In the genomic region with DNA sequence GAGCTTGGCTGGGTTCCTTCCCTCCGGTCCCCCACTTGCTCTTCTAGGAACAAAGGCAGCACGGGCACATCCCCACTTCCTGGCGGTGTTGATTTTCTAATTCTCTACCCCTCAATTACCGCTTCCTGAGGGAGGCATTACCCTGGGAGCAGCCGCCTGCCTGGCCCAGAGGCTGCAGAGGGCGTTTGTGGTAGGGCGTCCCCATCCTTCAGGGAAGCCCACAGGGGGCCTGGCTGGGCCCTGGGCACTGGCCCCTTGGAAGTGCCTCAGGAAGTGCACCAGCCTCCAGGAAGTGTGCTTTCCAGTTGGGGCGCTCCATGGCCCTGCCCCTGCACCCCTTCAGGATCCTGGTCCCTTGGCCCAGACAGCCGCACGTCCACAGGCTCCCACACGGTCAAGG, we compare ENCODE assay signal across 18 cellular contexts. TPM values are rescaled to one million over a fixed set of nuclear protein-coding genes. Genes with fewer than 3 reads are reported as not detected.
A peak's percentile ranks its signal among the peaks of the same experiment; 100 is the strongest.
DNase-seq lines count a peak whose midpoint lies in the region; ATAC-seq, FAIRE-seq and TF ChIP-seq lines count a peak whose summit lies in the region.
"Had no signal": no experiment of that assay in that cellular context is flagged by ENCODE, and none has a peak within 500 bp of the region (broad histone marks: within the 10 kb centered on the region; RNA-seq: fewer than 3 reads in every experiment).

No MANE protein-coding gene starts in this region.

- no peak overlapping the region; the same call in 1 of the 2 replicates for H4K8ac ChIP-seq in H1 (ENCODE audit: extremely low read depth, insufficient read depth, low read length)

- no peak overlapping the region for H3K56ac ChIP-seq in H1 (replicated peaks; ENCODE audit: insufficient read length, low read depth, low read length)

- 70% methylated on average over 11 of the region's 11 CpGs; no CpG with 5 or more reads in 1 of the 2 experiments for WGBS in H1 (ENCODE audit: extremely low coverage in 1 of 2, insufficient coverage in 1 of 2, insufficient read length in 1 of 2, insufficient replicate concordance in 2 of 2, low coverage in 1 of 2, low lambda C conversion rate in 2 of 2, missing lambda C conversion rate in 1 of 2), 2 experiments

- no peak overlapping the region for H3K27ac Mint-ChIP-seq in GM23338
- H3K27ac Mint-ChIP-seq in HFFc6 = no peak overlapping the region
- H3K27ac Mint-ChIP-seq: CD4-positive, CD25-positive, alpha-beta regulatory T cell had no signal

- H3K23ac ChIP-seq in H1 (ENCODE audit: insufficient read length) = no peak overlapping the region

- H3K14ac ChIP-seq in H1 (ENCODE audit: insufficient read length) = no peak overlapping the region

- no peak; the same call in 2 of the 3 replicates for ATAC-seq in GM23338
- ATAC-seq: GM12878 had no signal

- no peak for TF ChIP-seq EP300 in H1 (IDR thresholded peaks at IDR 0.05; ENCODE audit: borderline replicate concordance in 1 of 2, low read depth in 2 of 2, low read length in 2 of 2)

- no peaks in the 10 kb centered on the region for H3K9me2 ChIP-seq in GM23338 (ENCODE audit: insufficient read depth)

- H3K9me3 Mint-ChIP-seq in GM23338 = peaks cover 2% of the 10 kb centered on the region; the same call in 2 of the 3 replicates
- H3K9me3 Mint-ChIP-seq in HFFc6 = peaks cover 2% of the 10 kb centered on the region

- H2BK5ac ChIP-seq in H1 (ENCODE audit: low read depth, low read length) = peak overlapping the region; percentile 73; the same call in 1 of the 2 replicates

- no peak for FAIRE-seq in H1 (lab: Jason Lieb, UNC)
- FAIRE-seq: GM12878, GM18507, H54 had no signal

- peak overlapping the region; percentile 48; the same call in 1 of the 2 replicates for H3K18ac ChIP-seq in H1 (ENCODE audit: extremely low read depth, low read length)

- TF ChIP-seq POLR2A in H1 (IDR thresholded peaks at IDR 0.05; ENCODE audit: control extremely low read depth in 1 of 2, low read depth in 2 of 2, low read length in 2 of 2) = no peak

- peaks cover 9% of the 10 kb centered on the region; the same call in 1 of the 2 replicates for H3F3A ChIP-seq in GM23338 (replicated peaks; ENCODE audit: low read depth)

- POLR2A ChIA-PET in H1 (lab: Charles Lee; ENCODE audit: partially characterized antibody) = interaction anchor here (1.0 kb wide), 1 partner anchor 21 kb away, joined by 3 read pairs; no protein-coding TSS in a partner anchor

- no peaks in the 10 kb centered on the region; the same call in 1 of the 3 replicates for H3K36me3 Mint-ChIP-seq in GM23338 (ENCODE audit: low read depth)
- peaks cover 2% of the 10 kb centered on the region for H3K36me3 Mint-ChIP-seq in HFFc6 (ENCODE audit: low read depth)
- H3K36me3 Mint-ChIP-seq: CD4-positive, CD25-positive, alpha-beta regulatory T cell had no signal

- 0 out of 22 replicates have a peak, but pooled peaks cover 0 to 5% (median 0%) of the 10 kb centered on the region in 11 experiments for H4K20me1 ChIP-seq in BLaER1 treated with 17β-estradiol and CSF1 and Interleukin-3, amounts not matched to agents 10 nM and 100 nM
- H4K20me1 ChIP-seq in GM23338 (replicated peaks; ENCODE audit: insufficient read depth) = no peaks in the 10 kb centered on the region
- H4K20me1 ChIP-seq in H1 (replicated peaks in 1 of 2; ENCODE audit: control insufficient read depth in 1 of 2, insufficient read depth in 2 of 2, low read length in 2 of 2) = peaks cover 0 to 3% of the 10 kb centered on the region in 2 experiments

- H3K4me3 ChIP-seq in BLaER1 treated with 17β-estradiol and CSF1 and Interleukin-3, amounts not matched to agents 10 nM and 100 nM = no peak overlapping the region
- H3K4me3 ChIP-seq in GM23338 (no peak overlapping the region), H1 (ENCODE audit: extremely low read depth in 1 of 4, insufficient read depth in 2 of 4, low read depth in 3 of 4, low read length in 4 of 4) (no peak overlapping the region)
- H3K4me3 ChIP-seq: GM12878 had no signal

- no peak overlapping the region for H2AK5ac ChIP-seq in H1 (ENCODE audit: low read depth, low read length)

- H2BK15ac ChIP-seq in H1 (ENCODE audit: low read length) = 0 out of 2 replicates have a peak overlapping the region, but pooled peaks have one; percentile 77

- H3K4me3 Mint-ChIP-seq in GM23338 (no peak overlapping the region; the same call in 2 of the 3 replicates), HFFc6 (no peak overlapping the region)
- H3K4me3 Mint-ChIP-seq: CD4-positive, CD25-positive, alpha-beta regulatory T cell had no signal

- H2BK20ac ChIP-seq in H1 (ENCODE audit: low read length) = peak overlapping the region; percentile 91; the same call in 1 of the 2 replicates

- DNase-seq in GM23338 (ENCODE audit: low spot score) = peak; percentile 41
- DNase-seq in NCI-H2227 (lab: John Stamatoyannopoulos, UW; ENCODE audit: unreplicated experiment) = peak; percentile 31
- peak in 1 of 2 experiments; percentile 52 for DNase-seq in H1 (ENCODE audit: low read depth in 1 of 2, low spot score in 2 of 2)
- no peak for DNase-seq in HFFc6
- no peak for DNase-seq in DMS 273 (lab: John Stamatoyannopoulos, UW; ENCODE audit: unreplicated experiment)
- no peak for DNase-seq in pons (ENCODE audit: low spot score)
- DNase-seq: ACHN; AML-193; CD4-positive, CD25-positive, alpha-beta regulatory T cell; GDM1; NCI-H2029; NCI-H446; NCI-H774; SW 1271 had no signal

- no peak overlapping the region for H4K5ac ChIP-seq in H1 (ENCODE audit: insufficient read length, low read depth, low read length)

- peak overlapping the region; percentile 84 for H4K91ac ChIP-seq in H1 (replicated peaks; ENCODE audit: insufficient read length, low read length)

- H3K27ac ChIP-seq in BLaER1 treated with 17β-estradiol and CSF1 and Interleukin-3, amounts not matched to agents 10 nM and 100 nM = no peak overlapping the region
- H3K27ac ChIP-seq in GM23338 (ENCODE audit: low read depth) (no peak overlapping the region), H1 (ENCODE audit: low read depth, low read length) (no peak overlapping the region)

- peak overlapping the region; percentile 36 for H3K4ac ChIP-seq in H1 (replicated peaks; ENCODE audit: insufficient read length, low read depth, low read length)

- no peaks in the 10 kb centered on the region for H3K79me1 ChIP-seq in H1 (ENCODE audit: low read depth, low read length)

- peaks cover 41% of the 10 kb centered on the region for H3K4me1 Mint-ChIP-seq in GM23338
- H3K4me1 Mint-ChIP-seq in HFFc6 (ENCODE audit: low read depth) = no peaks in the 10 kb centered on the region

- H2BK120ac ChIP-seq in H1 (replicated peaks; ENCODE audit: low read depth, low read length) = peak overlapping the region; percentile 48

- H3K9ac ChIP-seq in BLaER1 treated with 17β-estradiol and CSF1 and Interleukin-3, amounts not matched to agents 10 nM and 100 nM = 0 out of 22 replicates have a peak overlapping the region, but pooled peaks of 1 of the 11 experiments have one; percentile 12
- no peak overlapping the region for H3K9ac ChIP-seq in H1 (replicated peaks in 1 of 4; ENCODE audit: extremely low read depth in 1 of 4, low read depth in 3 of 4, low read length in 3 of 4)

- CTCF ChIA-PET in H1 (lab: Charles Lee; ENCODE audit: partially characterized antibody) = interaction anchor here (0.7 to 5.1 kb wide), 5 partner anchors 8 to 77 kb away, joined by 3 to 15 read pairs (median 5); no protein-coding TSS in a partner anchor

- no peak for TF ChIP-seq RAD21 in H1 (IDR thresholded peaks at IDR 0.05 in 1 of 2, conservative IDR thresholded peaks at IDR 0.05 in 1 of 2; ENCODE audit: low read depth in 2 of 2, low read length in 2 of 2)

- H3K27me3 ChIP-seq in BLaER1 treated with 17β-estradiol and CSF1 and Interleukin-3, amounts not matched to agents 10 nM and 100 nM = peaks cover 33 to 46% (median 41%) of the 10 kb centered on the region in 11 experiments
- H3K27me3 ChIP-seq in GM23338 (ENCODE audit: insufficient read depth) (no peaks in the 10 kb centered on the region), H1 (replicated peaks in 1 of 4; ENCODE audit: control insufficient read depth in 3 of 4, extremely low read depth in 1 of 4, insufficient read depth in 3 of 4, low read length in 3 of 4) (peaks cover 0 to 3% (median 1%) of the 10 kb centered on the region in 4 experiments; a peak in 3 of 7 replicates)

- no peak for TF ChIP-seq CTCF in GM23338 (conservative IDR thresholded peaks at IDR 0.05; ENCODE audit: low read depth in 2 of 2)
- no peak for TF ChIP-seq CTCF in H1 (IDR thresholded peaks at IDR 0.05; ENCODE audit: control extremely low read depth in 1 of 3, insufficient read depth in 1 of 3, low read depth in 1 of 3, low read length in 3 of 3)
- no peak for TF ChIP-seq CTCF in HFFc6 (IDR thresholded peaks at IDR 0.05)

- H2AFZ ChIP-seq in GM23338 (peak overlapping the region; percentile 59; the same call in 1 of the 2 replicates), H1 (ENCODE audit: low read length) (no peak overlapping the region)

- H3K23me2 ChIP-seq in H1 (ENCODE audit: low read depth, low read length) = peaks cover 8% of the 10 kb centered on the region

- no peaks in the 10 kb centered on the region for H3K36me3 ChIP-seq in BLaER1 treated with 17β-estradiol and CSF1 and Interleukin-3, amounts not matched to agents 10 nM and 100 nM
- no peaks in the 10 kb centered on the region for H3K36me3 ChIP-seq in GM23338 (ENCODE audit: insufficient read depth)
- H3K36me3 ChIP-seq in H1 (ENCODE audit: control insufficient read depth in 2 of 4, insufficient read depth in 4 of 4, low read length in 3 of 4) = no peaks in the 10 kb centered on the region

- H3K4me2 ChIP-seq in BLaER1 treated with 17β-estradiol and CSF1 and Interleukin-3, amounts not matched to agents 10 nM and 100 nM = peak overlapping the region in 10 of 11 experiments; percentile 21 to 79 (median 68); a peak in 20 of 22 replicates
- H3K4me2 ChIP-seq in GM23338 (peak overlapping the region; percentile 48), H1 (ENCODE audit: insufficient read depth in 1 of 2, low read depth in 2 of 2, low read length in 2 of 2) (no peak overlapping the region; a peak in 1 of 4 replicates)

- H3K27me3 Mint-ChIP-seq in GM23338 (ENCODE audit: insufficient read depth, low read depth, poor library complexity) (peaks cover 21% of the 10 kb centered on the region), HFFc6 (ENCODE audit: insufficient read depth) (peaks cover 52% of the 10 kb centered on the region)

- H3K4me1 ChIP-seq in BLaER1 treated with 17β-estradiol and CSF1 and Interleukin-3, amounts not matched to agents 10 nM and 100 nM = peaks cover 6 to 39% (median 24%) of the 10 kb centered on the region in 10 experiments; a peak in 18 of 20 replicates
- H3K4me1 ChIP-seq in GM23338 (ENCODE audit: insufficient read depth) (peaks cover 41% of the 10 kb centered on the region), H1 (replicated peaks in 1 of 4; ENCODE audit: control insufficient read depth in 3 of 4, insufficient read depth in 4 of 4, low read length in 3 of 4) (peaks cover 0 to 34% (median 21%) of the 10 kb centered on the region in 4 experiments; a peak in 6 of 7 replicates)

- no peaks in the 10 kb centered on the region for H3K79me2 ChIP-seq in GM23338 (replicated peaks; ENCODE audit: insufficient read depth)
- no peaks in the 10 kb centered on the region for H3K79me2 ChIP-seq in H1 (ENCODE audit: control insufficient read depth in 1 of 2, insufficient read depth in 2 of 2, low read length in 2 of 2)

- peak overlapping the region; percentile 69; the same call in 1 of the 2 replicates for H2BK12ac ChIP-seq in H1 (ENCODE audit: low read depth, low read length)

- peaks cover 0 to 9% (median 4%) of the 10 kb centered on the region in 11 experiments; a peak in 13 of 22 replicates for H3K9me3 ChIP-seq in BLaER1 treated with 17β-estradiol and CSF1 and Interleukin-3, amounts not matched to agents 10 nM and 100 nM (replicated peaks in 1 of 11)
- 0 out of 4 replicates have a peak, but pooled peaks cover 0 to 3% of the 10 kb centered on the region in 2 experiments for H3K9me3 ChIP-seq in H1 (ENCODE audit: insufficient read depth in 2 of 2, low read depth in 1 of 2, low read length in 1 of 2)

RNA-seq across cellular contexts. Expression of gene CASZ1, which starts 42.1 kb away (rescaled TPM):
- 6.1 and 6.7 TPM in 2 replicates for total RNA-seq in GM23338 (2014; rRNA removed; shearing (Covaris generic))
- polyA plus RNA-seq in GM23338 (2016; fragmentation: Nextera tagmentation; extraction: Ambion mirVana) (6.2 and 8.7 TPM in 2 replicates), H1 (2011; rRNA removed) (4.4 and 5.9 TPM in 2 replicates)
- 6.1 and 7.7 TPM in 2 replicates for total RNA-seq in H1 (2021; fragmentation: NEBNext Ultra II Directional; extraction: Animal tissue kit (Norgen Biotek cat#: 25700))
- polyA plus RNA-seq in H1 (2011; cell fraction: cytosol; rRNA removed) = 3.6 TPM
- 10.1 TPM for polyA plus RNA-seq in H1 (2011; cell fraction: nucleus; rRNA removed)
- polyA plus RNA-seq in H1 (2012, experiment 1 of 2) = 2.2 to 4.5 TPM (median 4.3 TPM) in 4 replicates
- polyA plus RNA-seq in H1 (2012, experiment 2 of 2) = 2.9 TPM
- polyA plus RNA-seq in H1 (2013, experiment 1 of 2) = 6.5 TPM
- polyA plus RNA-seq in H1 (2013, experiment 2 of 2) = 6.3 TPM
- 3.9 and 5.8 TPM in 2 replicates for polyA minus RNA-seq in H1 (2011; rRNA and poly(A)+ RNA removed)
- polyA minus RNA-seq in H1 (2011; cell fraction: cytosol; rRNA and poly(A)+ RNA removed) = 5.8 TPM
- polyA minus RNA-seq in H1 (2011; cell fraction: nucleus; rRNA and poly(A)+ RNA removed) = 10.2 TPM
- total RNA-seq in HFFc6 (2021; fragmentation: NEBNext Ultra II Directional; extraction: Animal tissue kit (Norgen Biotek cat#: 25700)) = under 1 TPM; 0.14 to 0.67 (median 0.43) TPM

Comparison
In these comparisons a context has a peak if more than half of its experiments do, and no peak if none do; other contexts are left out.
1. H3K4me2 ChIP-seq: peak in BLaER1 treated with 17β-estradiol and CSF1 and Interleukin-3, amounts not matched to agents 10 nM and 100 nM (10 of 11) and GM23338 (single experiment); none in H1 (0 of 2).
2. DNase-seq: peak in GM23338 (single experiment) and NCI-H2227 (single experiment); none in HFFc6 (single experiment), DMS 273 (single experiment) and pons (single experiment).